In the genomic region with DNA sequence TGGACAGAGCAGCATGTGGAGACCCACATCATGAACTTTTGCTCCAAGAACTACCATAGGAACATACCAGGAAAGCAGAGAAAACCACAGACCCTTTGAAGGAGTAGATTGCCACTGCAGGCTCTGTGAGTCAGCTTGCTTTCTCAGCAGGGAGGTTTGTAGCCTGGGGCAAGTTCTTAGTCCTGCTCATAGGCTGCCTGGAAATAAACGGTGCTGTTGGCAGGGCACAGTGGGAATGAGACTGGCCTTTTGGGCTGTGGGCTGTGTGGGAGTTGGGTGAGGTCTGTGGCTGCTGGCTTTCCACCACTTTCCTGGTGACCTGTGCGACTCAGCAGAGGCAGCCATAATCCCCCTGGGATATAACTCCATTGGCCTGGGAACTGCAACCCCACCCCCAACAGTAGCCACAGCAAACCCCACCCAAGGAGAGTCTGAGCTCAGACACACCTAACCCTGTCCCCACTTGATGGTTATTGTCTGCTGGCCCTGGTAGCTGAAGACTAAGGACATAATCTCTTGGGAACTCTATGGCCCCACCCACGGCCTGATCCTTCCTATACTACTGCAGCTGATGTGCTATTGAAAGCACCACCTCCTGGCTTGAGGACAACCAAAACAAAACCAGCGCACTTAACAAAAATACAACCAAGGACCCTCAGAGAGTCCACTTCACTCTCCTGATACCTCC, we compare ENCODE assay signal across 12 cellular contexts.
A peak's percentile ranks its signal among the peaks of the same experiment; 100 is the strongest.
DNase-seq lines count a peak whose midpoint lies in the region; ATAC-seq and TF ChIP-seq lines count a peak whose summit lies in the region.
"Had no signal": no experiment of that assay in that cellular context is flagged by ENCODE, and none has a peak within 500 bp of the region (broad histone marks: within the 10 kb centered on the region; RNA-seq: fewer than 3 reads in every experiment).

No MANE protein-coding gene starts in this region.

- peaks cover 8% of the 10 kb centered on the region for H3K9me3 Mint-ChIP-seq in activated CD4-positive, alpha-beta T cell treated with anti-CD3 and anti-CD28 coated beads, Interleukin-2, amount 10 ng/mL, durations not matched to agents 7 days and 5 days

- intact Hi-C loops in left ventricle myocardium inferior (cut with micrococcal nuclease) = no loop called here

- no peaks in the 10 kb centered on the region for H3K36me3 ChIP-seq in left ventricle myocardium inferior
- H3K36me3 ChIP-seq: lower lobe of right lung, right atrium auricular region had no signal

- peaks cover 36% of the 10 kb centered on the region for H3K9me3 ChIP-seq in left ventricle myocardium inferior (replicated peaks)
- H3K9me3 ChIP-seq: lower lobe of right lung had no signal

- H3K4me1 Mint-ChIP-seq in activated CD4-positive, alpha-beta T cell treated with anti-CD3 and anti-CD28 coated beads, Interleukin-2, amount 10 ng/mL, durations not matched to agents 7 days and 5 days = no peaks in the 10 kb centered on the region

- POLR2A ChIA-PET in RWPE1 (lab: Yijun Ruan, JAX; ENCODE audit: low non-redundant PET) = no interaction called here
- POLR2A ChIA-PET in activated CD4-positive, alpha-beta T cell treated with anti-CD3 and anti-CD28 coated beads, Interleukin-2, amount 10 ng/mL, durations not matched to agents 7 days and 5 days (lab: Charles Lee) = no interaction called here

- no peaks in the 10 kb centered on the region for H3K36me3 Mint-ChIP-seq in activated CD4-positive, alpha-beta T cell treated with anti-CD3 and anti-CD28 coated beads, Interleukin-2, amount 10 ng/mL, durations not matched to agents 7 days and 5 days (ENCODE audit: low read depth)

- no peak overlapping the region for H3K4me3 ChIP-seq in left ventricle myocardium inferior
- H3K4me3 ChIP-seq: lower lobe of right lung, right atrium auricular region had no signal

- H3K4me1 ChIP-seq in left ventricle myocardium inferior = no peaks in the 10 kb centered on the region
- H3K4me1 ChIP-seq: lower lobe of right lung, right atrium auricular region had no signal

- TF ChIP-seq CTCF in RWPE1 (conservative IDR thresholded peaks at IDR 0.05; ENCODE audit: low read depth) = no peak
- no peak for TF ChIP-seq CTCF in left ventricle myocardium inferior (IDR thresholded peaks at IDR 0.05; ENCODE audit: borderline replicate concordance)

- CTCF ChIA-PET in RWPE1 (lab: Yijun Ruan, JAX) = no interaction called here
- CTCF ChIA-PET in activated CD4-positive, alpha-beta T cell treated with anti-CD3 and anti-CD28 coated beads, Interleukin-2, amount 10 ng/mL, durations not matched to agents 7 days and 5 days (lab: Charles Lee) = no interaction called here

- DNase-seq in AG08395 (ENCODE audit: low spot score) (peak; percentile 36), H4 (ENCODE audit: low spot score) (peak; percentile 95), RWPE1 (ENCODE audit: low spot score) (no peak), foreskin melanocyte (peak; percentile 81), left ventricle myocardium inferior (no peak)
- no peak for DNase-seq in stimulated activated CD4-positive, alpha-beta T cell treated with anti-CD3 and anti-CD28 coated beads, Interleukin-15, amount 100 ng/mL, for 24 hours
- no peak for DNase-seq in activated CD4-positive, alpha-beta T cell treated with anti-CD3 and anti-CD28 coated beads, Interleukin-2, amount 10 ng/mL, durations not matched to agents 7 days and 5 days
- DNase-seq: activated naive CD4-positive, alpha-beta T cell; lower lobe of right lung; T-helper 9 cell had no signal

- no peaks in the 10 kb centered on the region for H3K27me3 Mint-ChIP-seq in activated CD4-positive, alpha-beta T cell treated with anti-CD3 and anti-CD28 coated beads, Interleukin-2, amount 10 ng/mL, durations not matched to agents 7 days and 5 days

- H3K4me3 Mint-ChIP-seq in activated CD4-positive, alpha-beta T cell treated with anti-CD3 and anti-CD28 coated beads, Interleukin-2, amount 10 ng/mL, durations not matched to agents 7 days and 5 days = no peak overlapping the region

- no peak overlapping the region for H3K27ac Mint-ChIP-seq in activated CD4-positive, alpha-beta T cell treated with anti-CD3 and anti-CD28 coated beads, Interleukin-2, amount 10 ng/mL, durations not matched to agents 7 days and 5 days

- no peak for ATAC-seq in HG03354 (IDR thresholded peaks at IDR 0.05; ENCODE audit: poor library complexity, severe bottlenecking, unreplicated experiment)

- no peaks in the 10 kb centered on the region for H3K27me3 ChIP-seq in left ventricle myocardium inferior (ENCODE audit: low read depth)
- H3K27me3 ChIP-seq: right atrium auricular region had no signal

- H3K27ac ChIP-seq in RWPE1 (peak overlapping the region; percentile 61), left ventricle myocardium inferior (replicated peaks) (no peak overlapping the region)
- H3K27ac ChIP-seq: lower lobe of right lung, right atrium auricular region had no signal

Comparison
In these comparisons a context has a peak if more than half of its experiments do, and no peak if none do; other contexts are left out.
1. DNase-seq: peak in AG08395 (single experiment), H4 (single experiment) and foreskin melanocyte (single experiment); none in RWPE1 (single experiment), stimulated activated CD4-positive, alpha-beta T cell treated with anti-CD3 and anti-CD28 coated beads, Interleukin-15, amount 100 ng/mL, for 24 hours (single experiment), activated CD4-positive, alpha-beta T cell treated with anti-CD3 and anti-CD28 coated beads, Interleukin-2, amount 10 ng/mL, durations not matched to agents 7 days and 5 days (single experiment) and left ventricle myocardium inferior (single experiment).